Comparison of ENCODE assay signal across 6 cellular contexts in genomic region chr10:111773950-111774349, GRCh38.
"Had no signal": no experiment of that assay in that cellular context is flagged by ENCODE, and none has a peak within 500 bp of the region (broad histone marks: within the 10 kb centered on the region; RNA-seq: fewer than 3 reads in every experiment).

No MANE protein-coding gene starts in this region.

- H3K27ac ChIP-seq: HL-60 had no signal

- H3K4me3 ChIP-seq: K562 had no signal

- DNase-seq: IMR-90, KBM-7, KG1 had no signal

- ATAC-seq: HepG2, K562 had no signal
